In genomic region chr10:72009430-72010081, GRCh38 we compare ENCODE assay signal across 9 cellular contexts. TPM values are rescaled to one million over a fixed set of nuclear protein-coding genes. Genes with fewer than 3 reads are reported as not detected.
A peak's percentile ranks its signal among the peaks of the same experiment; 100 is the strongest.
DNase-seq lines count a peak whose midpoint lies in the region; ATAC-seq and TF ChIP-seq lines count a peak whose summit lies in the region.
"Had no signal": no experiment of that assay in that cellular context is flagged by ENCODE, and none has a peak within 500 bp of the region (broad histone marks: within the 10 kb centered on the region; RNA-seq: fewer than 3 reads in every experiment).

No MANE protein-coding gene starts in this region.

- no peaks in the 10 kb centered on the region for H3K9me3 Mint-ChIP-seq in nephron progenitor cell
- H3K9me3 Mint-ChIP-seq in naive thymus-derived CD8-positive, alpha-beta T cell = no peaks in the 10 kb centered on the region

- ATAC-seq in GM18520 (IDR thresholded peaks at IDR 0.05; ENCODE audit: unreplicated experiment) (no peak), HG03439 (IDR thresholded peaks at IDR 0.05; ENCODE audit: unreplicated experiment) (no peak)
- no peak for ATAC-seq in naive thymus-derived CD8-positive, alpha-beta T cell

- H3K27me3 Mint-ChIP-seq in nephron progenitor cell (ENCODE audit: low read depth, poor library complexity) = peaks cover 11% of the 10 kb centered on the region
- H3K27me3 Mint-ChIP-seq in naive thymus-derived CD8-positive, alpha-beta T cell = peaks cover 0 to 1% (median 0%) of the 10 kb centered on the region in 5 donors

- H3K4me3 Mint-ChIP-seq in nephron progenitor cell = peak overlapping the region; percentile 29
- H3K4me3 Mint-ChIP-seq in naive thymus-derived CD8-positive, alpha-beta T cell = no peak overlapping the region

- POLR2A ChIA-PET in RWPE1 (lab: Yijun Ruan, JAX; ENCODE audit: low non-redundant PET) = no interaction called here
- POLR2A ChIA-PET in naive thymus-derived CD8-positive, alpha-beta T cell (lab: Charles Lee) = no interaction called here

- DNase-seq in AG08395 (ENCODE audit: low spot score) (peak; percentile 97), RWPE1 (ENCODE audit: low spot score) (peak; percentile 93), fibroblast of the aortic adventitia (ENCODE audit: low read depth) (peak; percentile 99), nephron progenitor cell (peak; percentile 69), NCI-H1048 (lab: John Stamatoyannopoulos, UW) (no peak)
- no peak for DNase-seq in naive thymus-derived CD8-positive, alpha-beta T cell

- H3K4me1 Mint-ChIP-seq in nephron progenitor cell = peaks cover 61% of the 10 kb centered on the region
- H3K4me1 Mint-ChIP-seq in naive thymus-derived CD8-positive, alpha-beta T cell = no peaks in the 10 kb centered on the region

- TF ChIP-seq CTCF in RWPE1 (conservative IDR thresholded peaks at IDR 0.05; ENCODE audit: low read depth) (no peak), fibroblast of the aortic adventitia (IDR thresholded peaks at IDR 0.05; ENCODE audit: insufficient read depth, low read length) (no peak), nephron progenitor cell (IDR thresholded peaks at IDR 0.05) (no peak)

- peak overlapping the region; percentile 100 for H3K27ac ChIP-seq in RWPE1

- H3K36me3 Mint-ChIP-seq in nephron progenitor cell (ENCODE audit: low read depth) = peaks cover 23% of the 10 kb centered on the region
- no peaks in the 10 kb centered on the region for H3K36me3 Mint-ChIP-seq in naive thymus-derived CD8-positive, alpha-beta T cell

- H3K4me3 ChIP-seq in fibroblast of the aortic adventitia (ENCODE audit: low read depth, low read length) = no peak overlapping the region

- CTCF ChIA-PET in RWPE1 (lab: Yijun Ruan, JAX) = interaction anchor here (0.8 to 1.8 kb wide), 5 partner anchors 10 to 113 kb away, joined by 4 to 12 read pairs (median 7); no protein-coding TSS in a partner anchor

- H3K27ac Mint-ChIP-seq in nephron progenitor cell = peak overlapping the region; percentile 99
- no peak overlapping the region for H3K27ac Mint-ChIP-seq in naive thymus-derived CD8-positive, alpha-beta T cell

RNA-seq across cellular contexts. Expression of gene CHST3, which starts 45.4 kb away (rescaled TPM):
- total RNA-seq in fibroblast of the aortic adventitia (ENCODE audit: low replicate concordance) = 18.6 and 19.3 TPM in 2 replicates
- not detected for total RNA-seq in naive thymus-derived CD8-positive, alpha-beta T cell
- polyA plus RNA-seq in naive thymus-derived CD8-positive, alpha-beta T cell = not detected
- total RNA-seq: T-helper 1 cell treated with Interleukin-12 subunit alpha and Interleukin-12 subunit beta and Interleukin-4 antibody, amounts not matched to agents 30 ng/mL and 1 ng/mL, for 36 hours had no signal

Comparison
In these comparisons a context has a peak if more than half of its experiments do, and no peak if none do; other contexts are left out.
1. DNase-seq: peak in AG08395 (single experiment), RWPE1 (single experiment), fibroblast of the aortic adventitia (single experiment) and nephron progenitor cell (single experiment); none in naive thymus-derived CD8-positive, alpha-beta T cell (0 of 10) and NCI-H1048 (single experiment).
2. RNA of gene CHST3, which starts 45.4 kb away (total RNA-seq): 18.6 to 19.3 TPM in fibroblast of the aortic adventitia; not detected in naive thymus-derived CD8-positive, alpha-beta T cell; every median in the first group is over 10 times any median in the second.